10 cellular contexts compared by ENCODE assay signal in the genomic region with DNA sequence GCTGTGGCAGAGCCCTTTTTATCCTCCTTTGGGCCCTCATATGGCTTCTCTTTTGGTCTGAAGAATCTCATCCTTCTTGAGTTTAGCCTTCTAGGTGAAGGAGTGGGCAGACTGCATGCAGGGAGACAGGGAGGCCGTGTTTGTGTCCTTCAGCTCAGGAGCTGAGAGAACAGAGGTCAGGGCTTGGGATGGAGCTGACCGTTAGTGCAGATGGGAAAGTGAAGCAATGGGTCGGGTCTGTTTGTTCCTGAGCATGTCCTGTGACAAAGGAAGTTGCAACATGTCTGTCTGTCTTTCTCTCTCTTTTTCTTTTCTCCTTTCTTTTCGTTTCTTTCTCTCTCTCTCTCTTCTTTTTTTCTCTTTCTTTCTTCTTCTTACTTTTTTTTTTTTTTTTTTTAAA. TPM values are rescaled to one million over a fixed set of nuclear protein-coding genes. Genes with fewer than 3 reads are reported as not detected.
DNase-seq lines count a peak whose midpoint lies in the region; ATAC-seq and TF ChIP-seq lines count a peak whose summit lies in the region.
"Had no signal": no experiment of that assay in that cellular context is flagged by ENCODE, and none has a peak within 500 bp of the region (broad histone marks: within the 10 kb centered on the region; RNA-seq: fewer than 3 reads in every experiment).

No MANE protein-coding gene starts in this region.

- 47 to 49% methylated on average over 3 to 4 of the region's 4 CpGs for WGBS in GM23248 (ENCODE audit: low coverage in 1 of 2, low lambda C conversion rate in 2 of 2, missing lambda C conversion rate in 2 of 2), 2 experiments

- H3K4me1 Mint-ChIP-seq in progenitor cell of endocrine pancreas (ENCODE audit: low read depth): peaks cover 29% of the 10 kb centered on the region

- DNase-seq in GM23248 (no peak), Peyer's patch (no peak), foreskin fibroblast (peak; percentile 50 to 58), sciatic nerve (ENCODE audit: low spot score) (no peak), nucleus accumbens (lab: John Stamatoyannopoulos, UW) (no peak), GM20000 (ENCODE audit: low spot score) (no peak), progenitor cell of endocrine pancreas (ENCODE audit: low spot score, unreplicated experiment) (no peak), activated gamma-delta T cell (lab: John Stamatoyannopoulos, UW) (no peak)
- DNase-seq: activated T-cell treated with anti-CD3 and anti-CD28 coated beads, Interleukin-2, amount 50 U/mL, for 48 hours; NCI-H446 treated with DMSO at 0.1 percent for 48 hours had no signal

- no peak for TF ChIP-seq CTCF in Peyer's patch (IDR thresholded peaks at IDR 0.05)
- no peak for TF ChIP-seq CTCF in foreskin fibroblast (IDR thresholded peaks at IDR 0.05; ENCODE audit: low read depth, low read length)
- TF ChIP-seq CTCF in GM20000 (IDR thresholded peaks at IDR 0.05; ENCODE audit: extremely low read depth, missing control alignments): no peak
- TF ChIP-seq CTCF in progenitor cell of endocrine pancreas (IDR thresholded peaks at IDR 0.05; ENCODE audit: unreplicated experiment): no peak

- peaks cover 100% of the 10 kb centered on the region for H3K79me2 ChIP-seq in GM23248 (ENCODE audit: insufficient read depth)

- no peaks in the 10 kb centered on the region for H3K27me3 Mint-ChIP-seq in progenitor cell of endocrine pancreas

- H3K36me3 ChIP-seq in GM23248 (ENCODE audit: low read depth) (no peaks in the 10 kb centered on the region), Peyer's patch (no peaks in the 10 kb centered on the region)

- no peak overlapping the region for H3K4me2 ChIP-seq in GM23248 (ENCODE audit: unreplicated experiment)

- ATAC-seq in sciatic nerve: peak; percentile 84

- H3K9me2 ChIP-seq in GM23248 (ENCODE audit: insufficient read depth): no peaks in the 10 kb centered on the region

- H3K9me3 Mint-ChIP-seq in progenitor cell of endocrine pancreas (ENCODE audit: low read depth): no peaks in the 10 kb centered on the region

- no peak overlapping the region for H2AFZ ChIP-seq in GM23248

- H3K27ac ChIP-seq in GM23248 (no peak overlapping the region), Peyer's patch (peak overlapping the region; percentile 6 to 67 (median 30))

- no peak for TF ChIP-seq POLR2A in Peyer's patch (IDR thresholded peaks at IDR 0.05)

- H3K27me3 ChIP-seq in GM23248 (replicated peaks; ENCODE audit: insufficient read depth) (no peaks in the 10 kb centered on the region), Peyer's patch (no peaks in the 10 kb centered on the region)

- peaks cover 12% of the 10 kb centered on the region; the same call in 1 of the 2 replicates for H4K20me1 ChIP-seq in GM23248 (ENCODE audit: insufficient read depth)

- H3K36me3 Mint-ChIP-seq in progenitor cell of endocrine pancreas (ENCODE audit: insufficient read depth): peaks cover 8% of the 10 kb centered on the region

- no peak overlapping the region for H3K27ac Mint-ChIP-seq in progenitor cell of endocrine pancreas

- H3K4me1 ChIP-seq in GM23248 (ENCODE audit: insufficient read depth): peaks cover 19% of the 10 kb centered on the region
- H3K4me1 ChIP-seq in Peyer's patch: peaks cover 0 to 56% (median 14%) of the 10 kb centered on the region in 4 donors

- H3K4me3 ChIP-seq in GM23248: no peak overlapping the region
- no peak overlapping the region for H3K4me3 ChIP-seq in Peyer's patch
- no peak overlapping the region for H3K4me3 ChIP-seq in foreskin fibroblast (ENCODE audit: low read depth in 1 of 2, low read length in 2 of 2)

- H3K4me3 Mint-ChIP-seq in progenitor cell of endocrine pancreas (ENCODE audit: low read depth): no peak overlapping the region

- H3K9me3 ChIP-seq in GM23248 (ENCODE audit: low read depth) (no peaks in the 10 kb centered on the region), Peyer's patch (no peaks in the 10 kb centered on the region)

- intact Hi-C loops in sciatic nerve (cut with DNase I): no loop called here

- in situ Hi-C loops in GM23248 (cut with MboI): no loop called here

- H3F3A ChIP-seq in GM23248 (ENCODE audit: insufficient read depth): peaks cover 13% of the 10 kb centered on the region; the same call in 1 of the 2 replicates

- H3K9ac ChIP-seq in GM23248: 0 out of 2 replicates have a peak overlapping the region, but pooled peaks have one; percentile 7

RNA-seq across cellular contexts. Expression of a gene that starts 14.9 kb away (rescaled TPM):
- 50.6 and 63.3 TPM in 2 replicates for total RNA-seq in GM23248 (2014; rRNA removed; shearing (Covaris generic))
- polyA plus RNA-seq in GM23248 (2016; fragmentation: Nextera tagmentation; extraction: Ambion mirVana): 7.5 and 8.8 TPM in 2 replicates
- 10 to 100 TPM; 49.6 to 92.4 (median 59.6) TPM for total RNA-seq in Peyer's patch
- total RNA-seq in sciatic nerve: 56.3 TPM
- 60.8 and 64.9 TPM in 2 replicates for total RNA-seq in progenitor cell of endocrine pancreas

Comparison
In these comparisons a context has a peak if more than half of its experiments do, and no peak if none do; other contexts are left out.
1. DNase-seq: peak in foreskin fibroblast (2 of 2); none in GM23248 (single experiment), Peyer's patch (0 of 3), sciatic nerve (single experiment), nucleus accumbens (0 of 56), GM20000 (single experiment), progenitor cell of endocrine pancreas (single experiment) and activated gamma-delta T cell (single experiment).